Comparison of ENCODE assay signal across 20 cellular contexts in the genomic region with DNA sequence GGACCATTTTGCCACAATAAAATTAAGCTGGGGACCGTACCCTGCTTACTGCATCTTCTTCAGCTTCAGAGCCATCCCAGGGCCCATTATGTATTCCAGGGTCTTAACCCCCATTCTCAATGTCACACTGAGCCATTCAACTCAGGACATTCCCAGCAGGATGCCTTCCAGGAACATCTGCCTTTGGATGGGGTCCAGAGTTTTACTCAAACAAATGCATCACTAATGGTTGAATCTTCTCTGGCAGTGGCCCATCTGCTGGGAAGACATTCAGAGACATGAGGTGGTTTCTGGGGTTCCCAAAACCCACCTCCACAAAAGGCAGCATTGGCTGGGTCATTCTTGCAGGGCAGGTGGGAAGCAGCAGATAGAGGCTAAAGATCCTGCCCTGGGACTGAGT. TPM values are rescaled to one million over a fixed set of nuclear protein-coding genes. Genes with fewer than 3 reads are reported as not detected.
"Had no signal": no experiment of that assay in that cellular context is flagged by ENCODE, and none has a peak within 500 bp of the region (broad histone marks: within the 10 kb centered on the region; RNA-seq: fewer than 3 reads in every experiment).

No MANE protein-coding gene starts in this region.

- ATAC-seq: gastrocnemius medialis; left lobe of liver; mucosa of descending colon; naive thymus-derived CD8-positive, alpha-beta T cell had no signal

- FAIRE-seq: colon, endothelial cell of umbilical vein had no signal

- H3K4me3 ChIP-seq: gastrocnemius medialis, mucosa of descending colon, sigmoid colon, skin epidermis, suprapubic skin, thyroid gland, uterus had no signal

- H3K9me3 ChIP-seq: gastrocnemius medialis, mucosa of descending colon, neutrophil, sigmoid colon, suprapubic skin, thyroid gland, uterus had no signal

- DNase-seq: endodermal cell; erythroblast; gastrocnemius medialis; glutamatergic neuron; islet precursor cell; mucosa of descending colon; naive thymus-derived CD8-positive, alpha-beta T cell; sigmoid colon; stimulated activated CD4-positive, alpha-beta T cell treated with anti-CD3 and anti-CD28 coated beads, Interleukin-12 subunit alpha, Interleukin-12 subunit beta, amount 100 ng/mL, for 4 hours; stimulated activated naive CD4-positive, alpha-beta T cell; thyroid gland; uterus had no signal

- H3K36me3 ChIP-seq: gastrocnemius medialis, neutrophil, sigmoid colon, suprapubic skin, thyroid gland, uterus had no signal

- H3K27ac ChIP-seq: gastrocnemius medialis, neutrophil, sigmoid colon, skin epidermis, suprapubic skin, thyroid gland, uterus had no signal

- H3K27me3 ChIP-seq: gastrocnemius medialis, sigmoid colon, suprapubic skin, thyroid gland, uterus had no signal

RNA-seq across cellular contexts. Expression of a gene that starts 3.4 kb away (rescaled TPM):
- total RNA-seq: endothelial cell of umbilical vein; naive thymus-derived CD8-positive, alpha-beta T cell; osteocyte; pulmonary artery endothelial cell had no signal
- polyA plus RNA-seq: endothelial cell of umbilical vein; naive thymus-derived CD8-positive, alpha-beta T cell had no signal

RNA-seq across cellular contexts. Expression of a gene that starts 17.8 kb away (rescaled TPM):
- total RNA-seq: naive thymus-derived CD8-positive, alpha-beta T cell had no signal
